20 cellular contexts compared by ENCODE assay signal in genomic region chr9:1522219-1522767, GRCh38.
DNase-seq lines count a peak whose midpoint lies in the region; ATAC-seq and TF ChIP-seq lines count a peak whose summit lies in the region.
"Had no signal": no experiment of that assay in that cellular context is flagged by ENCODE, and none has a peak within 500 bp of the region (broad histone marks: within the 10 kb centered on the region; RNA-seq: fewer than 3 reads in every experiment).

No MANE protein-coding gene starts in this region.

- no peaks in the 10 kb centered on the region for H3K79me2 ChIP-seq in OCI-LY3 (ENCODE audit: low read length)

- H4K20me1 ChIP-seq in OCI-LY3 (ENCODE audit: insufficient read depth, low read length): no peaks in the 10 kb centered on the region

- TF ChIP-seq CTCF in OCI-LY3 (IDR thresholded peaks at IDR 0.05; ENCODE audit: low read depth, low read length): no peak

- H3K4me3 ChIP-seq in OCI-LY3 (ENCODE audit: low read length): no peak overlapping the region
- H3K4me3 ChIP-seq: upper lobe of right lung had no signal

- peak; percentile 78 for ATAC-seq in GM18868 (IDR thresholded peaks at IDR 0.05; ENCODE audit: unreplicated experiment)
- ATAC-seq in GM21447 (IDR thresholded peaks at IDR 0.05; ENCODE audit: unreplicated experiment): peak; percentile 77
- peak; percentile 77 for ATAC-seq in HG02938 (IDR thresholded peaks at IDR 0.05; ENCODE audit: unreplicated experiment)
- ATAC-seq: left lobe of liver; Panc1; stimulated activated naive CD8-positive, alpha-beta T cell treated with anti-CD3 and anti-CD28 coated beads, Interleukin-15, Interleukin-2, amounts not matched to agents 100 U/mL and 50 U/mL, for 24 hours; upper lobe of right lung had no signal

- no peak overlapping the region for H2AFZ ChIP-seq in OCI-LY3 (ENCODE audit: low read depth, low read length)

- H3K4me1 ChIP-seq in OCI-LY3 (ENCODE audit: low read length): peaks cover 13% of the 10 kb centered on the region
- H3K4me1 ChIP-seq: upper lobe of right lung had no signal

- no peak overlapping the region for H3K27ac ChIP-seq in OCI-LY3 (ENCODE audit: low read length)
- H3K27ac ChIP-seq: upper lobe of right lung had no signal

- H3K4me2 ChIP-seq in OCI-LY3 (ENCODE audit: low read length): peak overlapping the region; percentile 2; the same call in 1 of the 2 replicates

- H3K9ac ChIP-seq in OCI-LY3 (ENCODE audit: low read length): no peak overlapping the region

- no peaks in the 10 kb centered on the region for H3K9me3 ChIP-seq in OCI-LY3 (ENCODE audit: insufficient read depth, low read length)
- H3K9me3 ChIP-seq: upper lobe of right lung had no signal

- H3K27me3 ChIP-seq in OCI-LY3 (ENCODE audit: low read depth, low read length): no peaks in the 10 kb centered on the region
- H3K27me3 ChIP-seq: upper lobe of right lung had no signal

- no peak for DNase-seq in SW480 (ENCODE audit: low spot score)
- DNase-seq in kidney tubule cell (ENCODE audit: low spot score): no peak
- no peak for DNase-seq in effector CD8-positive, alpha-beta T cell (lab: John Stamatoyannopoulos, UW)
- DNase-seq: activated CD4-positive, alpha-beta T cell treated with anti-CD3 and anti-CD28 coated beads, Interleukin-2, amount 50 U/mL, for 1 hour; activated T-cell treated with anti-CD3 and anti-CD28 coated beads, Interleukin-2, amount 50 U/mL, for 1 hour; caudate nucleus; endodermal cell; GF-D8; Karpas-422; NCI-H1930; NCI-H526 treated with DMSO at 0.1 percent for 48 hours; posterior cingulate gyrus; stimulated activated naive CD8-positive, alpha-beta T cell treated with anti-CD3 and anti-CD28 coated beads, Interleukin-15, Interleukin-2, amounts not matched to agents 100 U/mL and 50 U/mL, for 24 hours; upper lobe of right lung had no signal

- no peaks in the 10 kb centered on the region for H3K36me3 ChIP-seq in OCI-LY3 (replicated peaks; ENCODE audit: low read depth, low read length)
- H3K36me3 ChIP-seq: upper lobe of right lung had no signal
